9 cellular contexts compared by ENCODE assay signal in the genomic region with DNA sequence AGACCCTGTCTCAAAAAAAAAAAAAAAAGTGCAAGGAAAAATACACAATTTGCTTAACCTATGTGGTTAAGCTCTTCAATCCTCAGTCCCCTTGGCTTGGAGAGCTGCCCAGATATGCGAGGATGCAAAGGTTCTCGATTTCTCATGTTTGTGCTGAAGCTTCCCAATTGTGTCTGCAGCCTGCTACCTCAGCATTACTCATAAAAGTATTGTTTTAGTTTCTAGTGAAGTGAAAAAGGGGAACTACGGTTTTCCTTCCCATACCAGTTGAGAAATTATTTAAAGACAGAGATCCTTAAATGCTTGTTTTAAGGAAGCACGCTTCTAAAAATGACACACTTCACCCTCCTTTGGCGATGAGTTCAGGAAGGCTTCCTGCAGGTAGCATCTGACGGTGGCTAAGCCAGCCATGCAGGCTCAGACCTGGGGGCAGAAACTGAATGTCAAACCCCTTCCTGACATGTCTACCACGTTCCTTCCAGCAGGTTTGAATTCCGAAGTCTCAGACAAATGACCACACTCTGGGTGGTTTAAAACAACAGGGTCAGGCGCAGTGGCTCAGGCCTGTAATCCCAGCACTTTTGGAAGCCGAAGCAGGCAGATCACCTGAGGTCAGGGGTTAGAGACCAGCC. TPM values are rescaled to one million over a fixed set of nuclear protein-coding genes. Genes with fewer than 3 reads are reported as not detected.
A peak's percentile ranks its signal among the peaks of the same experiment; 100 is the strongest.
DNase-seq lines count a peak whose midpoint lies in the region; ATAC-seq and TF ChIP-seq lines count a peak whose summit lies in the region.
"Had no signal": no experiment of that assay in that cellular context is flagged by ENCODE, and none has a peak within 500 bp of the region (broad histone marks: within the 10 kb centered on the region; RNA-seq: fewer than 3 reads in every experiment).

No MANE protein-coding gene starts in this region.

- no peaks in the 10 kb centered on the region for H3K27me3 Mint-ChIP-seq in naive thymus-derived CD8-positive, alpha-beta T cell

- H3K9me3 ChIP-seq in adipocyte (ENCODE audit: control insufficient read depth, low read length), result no peaks in the 10 kb centered on the region
- no peaks in the 10 kb centered on the region for H3K9me3 ChIP-seq in esophagus muscularis mucosa

- H3K27ac Mint-ChIP-seq in naive thymus-derived CD8-positive, alpha-beta T cell, result peak overlapping the region in 1 of 10 donors; percentile 88

- H3K4me1 ChIP-seq in adipocyte (ENCODE audit: control insufficient read depth, insufficient read depth, low read length) (peaks cover 9% of the 10 kb centered on the region), esophagus muscularis mucosa (no peaks in the 10 kb centered on the region)

- WGBS in esophagus muscularis mucosa, result 55% methylated on average over 10 of the region's 10 CpGs

- H3K4me3 Mint-ChIP-seq in naive thymus-derived CD8-positive, alpha-beta T cell, result peak overlapping the region in 1 of 10 donors; percentile 43

- no peak for TF ChIP-seq CTCF in esophagus muscularis mucosa (IDR thresholded peaks at IDR 0.05)

- H3K4me3 ChIP-seq in adipocyte (ENCODE audit: low read length) (no peak overlapping the region), esophagus muscularis mucosa (no peak overlapping the region)
- H3K4me3 ChIP-seq: cardiac muscle cell had no signal

- no peak overlapping the region for H3K9ac ChIP-seq in adipocyte (ENCODE audit: low read length)

- intact Hi-C loops in esophagus muscularis mucosa (cut with DNase I), result no loop called here

- H3K4me1 Mint-ChIP-seq in naive thymus-derived CD8-positive, alpha-beta T cell, result peaks cover 12 to 50% (median 30%) of the 10 kb centered on the region in 4 donors

- TF ChIP-seq POLR2A in esophagus muscularis mucosa (IDR thresholded peaks at IDR 0.05; ENCODE audit: low read depth), result no peak

- no peaks in the 10 kb centered on the region for H3K27me3 ChIP-seq in adipocyte (replicated peaks; ENCODE audit: control insufficient read depth, insufficient read depth, low read length)
- no peaks in the 10 kb centered on the region for H3K27me3 ChIP-seq in esophagus muscularis mucosa
- H3K27me3 ChIP-seq: cardiac muscle cell had no signal

- no peak for TF ChIP-seq EP300 in esophagus muscularis mucosa (IDR thresholded peaks at IDR 0.05)

- peaks cover 0 to 6% (median 5%) of the 10 kb centered on the region in 3 donors for H3K36me3 Mint-ChIP-seq in naive thymus-derived CD8-positive, alpha-beta T cell

- H3K36me3 ChIP-seq in adipocyte (ENCODE audit: control insufficient read depth, insufficient read depth, low read length, severe bottlenecking) (peaks cover 21% of the 10 kb centered on the region), esophagus muscularis mucosa (no peaks in the 10 kb centered on the region)
- H3K36me3 ChIP-seq: cardiac muscle cell had no signal

- ATAC-seq in GM18861 (IDR thresholded peaks at IDR 0.05; ENCODE audit: unreplicated experiment) (peak; percentile 44), HG03378 (IDR thresholded peaks at IDR 0.05; ENCODE audit: unreplicated experiment) (peak; percentile 41), GM19035 (IDR thresholded peaks at IDR 0.05; ENCODE audit: unreplicated experiment) (no peak)
- ATAC-seq in naive thymus-derived CD8-positive, alpha-beta T cell, result no peak

- no peak overlapping the region for H3K27ac ChIP-seq in esophagus muscularis mucosa (replicated peaks in 1 of 4)
- H3K27ac ChIP-seq: cardiac muscle cell had no signal

- POLR2A ChIA-PET in naive thymus-derived CD8-positive, alpha-beta T cell (lab: Charles Lee), result no interaction called here

- H3K9me3 Mint-ChIP-seq in naive thymus-derived CD8-positive, alpha-beta T cell, result peaks cover 0 to 10% (median 2%) of the 10 kb centered on the region in 9 donors

- DNase-seq in adipocyte (ENCODE audit: low read depth), result peak; percentile 50
- DNase-seq in putamen (ENCODE audit: low spot score), result peak; percentile 19
- no peak for DNase-seq in NCI-H1105 treated with DMSO at 0.1 percent for 48 hours (lab: John Stamatoyannopoulos, UW)
- no peak for DNase-seq in esophagus muscularis mucosa (ENCODE audit: extremely low spot score)
- DNase-seq in naive thymus-derived CD8-positive, alpha-beta T cell, result no peak

RNA-seq across cellular contexts. Expression of a gene that starts 47.9 kb away (rescaled TPM):
- total RNA-seq in esophagus muscularis mucosa, result 1 to 10 TPM in 3 of 4 donors, under 1 TPM in 1; 0.86 to 3.6 (median 1.4) TPM
- 10 to 100 TPM in 1 of 2 experiments, 1 to 10 TPM in 1; 9.7 to 10.6 TPM for total RNA-seq in naive thymus-derived CD8-positive, alpha-beta T cell
- under 1 TPM in 2 of 3 donors, not detected in 1; 0.12 to 0.57 TPM for polyA plus RNA-seq in naive thymus-derived CD8-positive, alpha-beta T cell

Comparison
In these comparisons a context has a peak if more than half of its experiments do, and no peak if none do; other contexts are left out.
1. ATAC-seq: peak in GM18861 (single experiment) and HG03378 (single experiment); none in GM19035 (single experiment) and naive thymus-derived CD8-positive, alpha-beta T cell (0 of 2).
2. DNase-seq: peak in adipocyte (single experiment) and putamen (single experiment); none in NCI-H1105 treated with DMSO at 0.1 percent for 48 hours (single experiment), esophagus muscularis mucosa (single experiment) and naive thymus-derived CD8-positive, alpha-beta T cell (0 of 10).